In genomic region chr20:62627901-62628612, GRCh38 we compare ENCODE assay signal across 10 cellular contexts. TPM values are rescaled to one million over a fixed set of nuclear protein-coding genes. Genes with fewer than 3 reads are reported as not detected.
DNase-seq lines count a peak whose midpoint lies in the region; ATAC-seq and TF ChIP-seq lines count a peak whose summit lies in the region.
"Had no signal": no experiment of that assay in that cellular context is flagged by ENCODE, and none has a peak within 500 bp of the region (broad histone marks: within the 10 kb centered on the region; RNA-seq: fewer than 3 reads in every experiment).

No MANE protein-coding gene starts in this region.

- DNase-seq in EH (ENCODE audit: low read depth) (peak; percentile 60), HFFc6 (peak; percentile 55), UCSD-AML1 (lab: John Stamatoyannopoulos, UW; ENCODE audit: unreplicated experiment) (peak; percentile 57), kidney tubule cell (ENCODE audit: low spot score) (peak; percentile 96), suprapubic skin (ENCODE audit: low spot score in 2 of 2) (no peak)
- DNase-seq in NK-92 treated with Interleukin-12 subunit alpha and Interleukin-12 subunit beta, amount 100 ng/mL, for 24 hours (lab: John Stamatoyannopoulos, UW): no peak
- DNase-seq in activated naive CD4-positive, alpha-beta T cell treated with anti-CD3 and anti-CD28 coated beads, Interleukin-2, amount 50 U/mL, for 72 hours (ENCODE audit: low spot score in 2 of 2): no peak
- DNase-seq: central memory CD4-positive, alpha-beta T cell; DND-41 had no signal

- no peak overlapping the region for H3K27ac ChIP-seq in suprapubic skin

- TF ChIP-seq CTCF in HFFc6 (IDR thresholded peaks at IDR 0.05) (peak; percentile 17; the same call in 1 of the 2 replicates), suprapubic skin (IDR thresholded peaks at IDR 0.05) (no peak)

- peaks cover 14% of the 10 kb centered on the region for H3K27me3 ChIP-seq in suprapubic skin

- no peaks in the 10 kb centered on the region for H3K36me3 ChIP-seq in suprapubic skin

- no peak overlapping the region for H3K27ac Mint-ChIP-seq in HFFc6
- H3K27ac Mint-ChIP-seq in activated naive CD4-positive, alpha-beta T cell treated with anti-CD3 and anti-CD28 coated beads, Interleukin-2, amount 50 U/mL, for 72 hours: peak overlapping the region in 1 of 2 donors; percentile 50

- H3K27me3 Mint-ChIP-seq in HFFc6 (ENCODE audit: insufficient read depth): no peaks in the 10 kb centered on the region; the same call in none of the 2 replicates

- no peaks in the 10 kb centered on the region for H3K9me3 Mint-ChIP-seq in HFFc6
- no peaks in the 10 kb centered on the region for H3K9me3 Mint-ChIP-seq in activated naive CD4-positive, alpha-beta T cell treated with anti-CD3 and anti-CD28 coated beads, Interleukin-2, amount 50 U/mL, for 72 hours

- TF ChIP-seq EP300 in suprapubic skin (IDR thresholded peaks at IDR 0.05): no peak

- no peaks in the 10 kb centered on the region for H3K9me3 ChIP-seq in suprapubic skin

- H3K4me3 Mint-ChIP-seq in HFFc6: peak overlapping the region; percentile 32; the same call in 1 of the 2 replicates

- 42% methylated on average over 7 of the region's 10 CpGs for WGBS in suprapubic skin

- ATAC-seq in HG02798 (IDR thresholded peaks at IDR 0.05; ENCODE audit: poor library complexity, unreplicated experiment): no peak
- ATAC-seq in activated naive CD4-positive, alpha-beta T cell treated with anti-CD3 and anti-CD28 coated beads, Interleukin-2, amount 50 U/mL, for 72 hours: no peak

- peaks cover 19% of the 10 kb centered on the region for H3K4me1 Mint-ChIP-seq in HFFc6 (ENCODE audit: low read depth)

- H3K36me3 Mint-ChIP-seq in HFFc6 (ENCODE audit: low read depth): no peaks in the 10 kb centered on the region
- no peaks in the 10 kb centered on the region for H3K36me3 Mint-ChIP-seq in activated naive CD4-positive, alpha-beta T cell treated with anti-CD3 and anti-CD28 coated beads, Interleukin-2, amount 50 U/mL, for 72 hours

- H3K4me1 ChIP-seq in suprapubic skin: peaks cover 32% of the 10 kb centered on the region

- no peak overlapping the region for H3K4me3 ChIP-seq in suprapubic skin

- TF ChIP-seq POLR2A in suprapubic skin (IDR thresholded peaks at IDR 0.05): no peak

RNA-seq across cellular contexts. Expression of gene SLCO4A1, which starts 14.2 kb away (rescaled TPM):
- total RNA-seq in HFFc6 (2021; fragmentation: NEBNext Ultra II Directional; extraction: Animal tissue kit (Norgen Biotek cat#: 25700)): 1 to 10 TPM; 2.7 to 6.5 (median 3.4) TPM
- total RNA-seq in suprapubic skin: 10 to 100 TPM; 50.2 to 59.1 (median 52.7) TPM
- total RNA-seq in activated naive CD4-positive, alpha-beta T cell treated with anti-CD3 and anti-CD28 coated beads, Interleukin-2, amount 50 U/mL, for 72 hours: 10 to 100 TPM; 39.3 to 44.4 TPM

Comparison
In these comparisons a context has a peak if more than half of its experiments do, and no peak if none do; other contexts are left out.
1. DNase-seq: peak in EH (single experiment), HFFc6 (single experiment), UCSD-AML1 (single experiment) and kidney tubule cell (single experiment); none in NK-92 treated with Interleukin-12 subunit alpha and Interleukin-12 subunit beta, amount 100 ng/mL, for 24 hours (single experiment), suprapubic skin (0 of 2) and activated naive CD4-positive, alpha-beta T cell treated with anti-CD3 and anti-CD28 coated beads, Interleukin-2, amount 50 U/mL, for 72 hours (0 of 2).
2. RNA of gene SLCO4A1, which starts 14.2 kb away (total RNA-seq): 50.2 to 59.1 TPM in suprapubic skin and 39.3 to 44.4 TPM in activated naive CD4-positive, alpha-beta T cell treated with anti-CD3 and anti-CD28 coated beads, Interleukin-2, amount 50 U/mL, for 72 hours; 2.7 to 6.5 TPM in HFFc6; every median in the first group is over 4 times any median in the second.